Comparison of ENCODE assay signal across 30 cellular contexts in genomic region chr1:166507347-166507746, GRCh38.
"Had no signal": no experiment of that assay in that cellular context is flagged by ENCODE, and none has a peak within 500 bp of the region (broad histone marks: within the 10 kb centered on the region; RNA-seq: fewer than 3 reads in every experiment).

No MANE protein-coding gene starts in this region.

- FAIRE-seq: islet of Langerhans had no signal

- H3K27me3 Mint-ChIP-seq: stimulated activated memory B cell treated with anti-CD40 and anti-IgM and Interleukin-4, amounts not matched to agents 10 μg/mL and 1 μg/mL and 100 μg/mL, for 72 hours; stimulated activated naive CD8-positive, alpha-beta T cell treated with anti-CD3 and anti-CD28 coated beads, Interleukin-15, amount 100 ng/mL, for 72 hours; type B pancreatic cell had no signal

- H3K27ac Mint-ChIP-seq: mesothelial cell of epicardium; naive B cell; natural killer cell; nephron progenitor cell; neural progenitor cell; stimulated activated memory B cell treated with anti-CD40 and anti-IgM and Interleukin-4, amounts not matched to agents 10 μg/mL and 1 μg/mL and 100 μg/mL, for 72 hours; stimulated activated naive CD8-positive, alpha-beta T cell treated with anti-CD3 and anti-CD28 coated beads, Interleukin-15, amount 100 ng/mL, for 72 hours; type B pancreatic cell had no signal

- H3K9me3 ChIP-seq: neutrophil, ovary, prostate gland, tibial nerve, vagina had no signal

- H3K4me1 Mint-ChIP-seq: immature natural killer cell; mesothelial cell of epicardium; natural killer cell; nephron progenitor cell; neural progenitor cell; stimulated activated naive CD8-positive, alpha-beta T cell treated with anti-CD3 and anti-CD28 coated beads, Interleukin-15, amount 100 ng/mL, for 72 hours had no signal

- H3K4me3 Mint-ChIP-seq: immature natural killer cell; mesothelial cell of epicardium; naive B cell; natural killer cell; nephron progenitor cell; neural progenitor cell; stimulated activated memory B cell treated with anti-CD40 and anti-IgM and Interleukin-4, amounts not matched to agents 10 μg/mL and 1 μg/mL and 100 μg/mL, for 72 hours; stimulated activated naive CD8-positive, alpha-beta T cell treated with anti-CD3 and anti-CD28 coated beads, Interleukin-15, amount 100 ng/mL, for 72 hours; type B pancreatic cell had no signal

- H3K27me3 ChIP-seq: neural progenitor cell, neutrophil, ovary, spleen, tibial nerve, vagina had no signal

- H3K27ac ChIP-seq: left ventricle myocardium inferior, neural progenitor cell, neutrophil, ovary, prostate gland, skin epidermis, spleen, tibial nerve, vagina had no signal

- H3K4me1 ChIP-seq: left ventricle myocardium inferior, neural progenitor cell, prostate gland, tibial nerve, vagina had no signal

- ATAC-seq: natural killer cell; right cardiac atrium; sciatic nerve; stimulated activated memory B cell treated with anti-CD40 and anti-IgM and Interleukin-4, amounts not matched to agents 10 μg/mL and 1 μg/mL and 100 μg/mL, for 72 hours; stimulated activated naive CD8-positive, alpha-beta T cell treated with anti-CD3 and anti-CD28 coated beads, Interleukin-15, amount 100 ng/mL, for 72 hours had no signal

- H3K36me3 Mint-ChIP-seq: immature natural killer cell; mesothelial cell of epicardium; naive B cell; natural killer cell; neural progenitor cell; stimulated activated memory B cell treated with anti-CD40 and anti-IgM and Interleukin-4, amounts not matched to agents 10 μg/mL and 1 μg/mL and 100 μg/mL, for 72 hours; type B pancreatic cell had no signal

- DNase-seq: hypothalamus; immature natural killer cell; left ventricle myocardium inferior; mesendoderm; naive B cell; natural killer cell; nephron progenitor cell; occipital lobe; ovary; posterior cingulate gyrus; retina; right cardiac atrium; spleen; stimulated activated CD4-positive, alpha-beta T cell treated with anti-CD3 and anti-CD28 coated beads, Interleukin-4, amount 100 ng/mL, for 4 hours; stimulated activated CD8-positive, alpha-beta memory T cell treated with anti-CD3 and anti-CD28 coated beads, Interleukin-4, amount 100 ng/mL, for 48 hours; stimulated activated naive CD4-positive, alpha-beta T cell treated with Interleukin-2 at 50 U/mL for 16 hours; stimulated activated naive CD8-positive, alpha-beta T cell treated with anti-CD3 and anti-CD28 coated beads, Interleukin-15, amount 100 ng/mL, for 72 hours; substantia nigra had no signal

- H3K4me3 ChIP-seq: left ventricle myocardium inferior, lung, neural progenitor cell, ovary, prostate gland, skin epidermis, spleen, tibial nerve, vagina had no signal

- H3K9me3 Mint-ChIP-seq: immature natural killer cell; natural killer cell; neural progenitor cell; stimulated activated naive CD8-positive, alpha-beta T cell treated with anti-CD3 and anti-CD28 coated beads, Interleukin-15, amount 100 ng/mL, for 72 hours; type B pancreatic cell had no signal

- H3K36me3 ChIP-seq: left ventricle myocardium inferior, neural progenitor cell, neutrophil, ovary, prostate gland, spleen, tibial nerve, vagina had no signal
